In the genomic region with DNA sequence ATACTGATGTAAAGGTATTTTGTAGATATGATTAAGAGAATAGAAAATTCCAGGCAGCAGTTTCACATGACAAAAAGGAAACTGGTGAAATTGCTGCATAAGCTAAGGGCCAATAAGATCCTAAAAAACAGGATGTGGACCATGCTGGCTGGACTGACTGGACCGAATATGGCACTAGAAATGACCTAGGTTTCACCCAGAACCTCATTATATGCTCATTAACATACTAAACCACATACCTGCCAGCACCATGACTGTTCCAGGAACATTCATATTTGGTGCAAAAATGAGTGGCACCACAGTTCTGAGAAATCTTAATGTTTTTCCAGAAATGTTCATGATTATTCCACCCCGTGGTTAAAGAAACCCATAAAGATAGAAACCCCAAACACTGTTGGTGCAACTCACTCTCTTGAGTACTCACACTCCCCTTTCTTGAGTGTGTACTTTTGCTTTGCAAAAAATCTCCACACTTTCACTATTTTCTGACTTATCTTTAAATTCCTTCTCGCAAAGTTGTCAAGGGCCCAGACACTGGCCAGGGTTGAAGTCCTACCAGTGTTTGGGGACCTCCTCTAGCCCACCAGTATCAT, we compare ENCODE assay signal across 27 cellular contexts.
"Had no signal": no experiment of that assay in that cellular context is flagged by ENCODE, and none has a peak within 500 bp of the region (broad histone marks: within the 10 kb centered on the region; RNA-seq: fewer than 3 reads in every experiment).

No MANE protein-coding gene starts in this region.

- H3K36me3 Mint-ChIP-seq: activated naive CD4-positive, alpha-beta T cell treated with anti-CD3 and anti-CD28 coated beads, Interleukin-2, amount 50 U/mL, for 24 hours had no signal

- H3K27ac ChIP-seq: adrenal gland, ascending aorta, brain microvascular endothelial cell, coronary artery, dorsolateral prefrontal cortex, left lung, lower lobe of right lung, parathyroid adenoma, psoas muscle, sigmoid colon, suprapubic skin, tibial artery, upper lobe of right lung, VCaP had no signal

- H3K4me1 Mint-ChIP-seq: activated naive CD4-positive, alpha-beta T cell treated with anti-CD3 and anti-CD28 coated beads, Interleukin-2, amount 50 U/mL, for 24 hours; naive thymus-derived CD8-positive, alpha-beta T cell; neural crest cell had no signal

- H3K4me1 ChIP-seq: adrenal gland, ascending aorta, left lung, lower lobe of right lung, parathyroid adenoma, psoas muscle, sigmoid colon, suprapubic skin, tibial artery, upper lobe of right lung had no signal

- H3K9me3 ChIP-seq: adrenal gland, ascending aorta, left lung, lower lobe of right lung, psoas muscle, sigmoid colon, SK-N-SH, suprapubic skin, tibial artery, upper lobe of right lung had no signal

- H3K4me3 Mint-ChIP-seq: activated naive CD4-positive, alpha-beta T cell treated with anti-CD3 and anti-CD28 coated beads, Interleukin-2, amount 50 U/mL, for 24 hours; naive thymus-derived CD8-positive, alpha-beta T cell; neural crest cell; T-helper 1 cell treated with Interleukin-12 subunit alpha and Interleukin-12 subunit beta and Interleukin-4 antibody, amounts not matched to agents 30 μg/mL and 1 μg/mL, for 36 hours had no signal

- ATAC-seq: left lung; lower lobe of right lung; naive thymus-derived CD8-positive, alpha-beta T cell; psoas muscle; upper lobe of right lung had no signal

- H3K27me3 ChIP-seq: adrenal gland, ascending aorta, brain microvascular endothelial cell, left lung, sigmoid colon, suprapubic skin, tibial artery, upper lobe of right lung had no signal

- H3K36me3 ChIP-seq: adrenal gland, ascending aorta, brain microvascular endothelial cell, left lung, lower lobe of right lung, sigmoid colon, suprapubic skin, tibial artery, upper lobe of right lung had no signal

- H3K9me3 Mint-ChIP-seq: activated naive CD4-positive, alpha-beta T cell treated with anti-CD3 and anti-CD28 coated beads, Interleukin-2, amount 50 U/mL, for 24 hours had no signal

- H3K27me3 Mint-ChIP-seq: activated naive CD4-positive, alpha-beta T cell treated with anti-CD3 and anti-CD28 coated beads, Interleukin-2, amount 50 U/mL, for 24 hours; naive thymus-derived CD8-positive, alpha-beta T cell had no signal

- H3K4me3 ChIP-seq: adrenal gland, ascending aorta, coronary artery, dorsolateral prefrontal cortex, left lung, lower lobe of right lung, psoas muscle, sigmoid colon, suprapubic skin, tibial artery, upper lobe of right lung had no signal

- DNase-seq: activated effector memory CD4-positive, alpha-beta T cell treated with anti-CD3 and anti-CD28 coated beads, Interleukin-2, amount 50 U/mL, for 16 hours; adrenal gland; brain microvascular endothelial cell; dorsolateral prefrontal cortex; effector memory CD4-positive, alpha-beta T cell; kidney glomerular epithelial cell; left lung; lower lobe of right lung; mesenchymal stem cell; naive thymus-derived CD8-positive, alpha-beta T cell; occipital lobe; psoas muscle; sigmoid colon; SK-N-SH; small intestine; SW 1271; T-helper 9 cell; tibial artery; upper lobe of right lung had no signal

- H3K27ac Mint-ChIP-seq: activated naive CD4-positive, alpha-beta T cell treated with anti-CD3 and anti-CD28 coated beads, Interleukin-2, amount 50 U/mL, for 24 hours; naive thymus-derived CD8-positive, alpha-beta T cell; T-helper 1 cell treated with Interleukin-12 subunit alpha and Interleukin-12 subunit beta and Interleukin-4 antibody, amounts not matched to agents 30 μg/mL and 1 μg/mL, for 36 hours had no signal
